In genomic region chr6:3348821-3349220, GRCh38 we compare ENCODE assay signal across 24 cellular contexts.
DNase-seq lines count a peak whose midpoint lies in the region; ATAC-seq and TF ChIP-seq lines count a peak whose summit lies in the region.
"Had no signal": no experiment of that assay in that cellular context is flagged by ENCODE, and none has a peak within 500 bp of the region (broad histone marks: within the 10 kb centered on the region; RNA-seq: fewer than 3 reads in every experiment).

No MANE protein-coding gene starts in this region.

- peaks cover 2% of the 10 kb centered on the region for H3K27me3 Mint-ChIP-seq in brain

- H3K27me3 ChIP-seq in DND-41 (ENCODE audit: insufficient read depth, low read length, poor library complexity) = peaks cover 12% of the 10 kb centered on the region
- H3K27me3 ChIP-seq: brain microvascular endothelial cell, left lung, transverse colon had no signal

- H4K20me1 ChIP-seq in DND-41 (ENCODE audit: insufficient read depth, low read length) = no peaks in the 10 kb centered on the region

- H3K9ac ChIP-seq in DND-41 (ENCODE audit: low read depth, low read length) = no peak overlapping the region

- no peaks in the 10 kb centered on the region for H3K9me3 Mint-ChIP-seq in brain
- H3K9me3 Mint-ChIP-seq: activated B cell treated with CpG ODN at 0.5 μM for 24 hours; activated naive CD4-positive, alpha-beta T cell treated with anti-CD3 and anti-CD28 coated beads, Interleukin-2, amount 10 ng/mL, durations not matched to agents 7 days and 5 days; GM23338 had no signal

- DNase-seq in DND-41 = no peak
- DNase-seq in MV-4-11 (lab: John Stamatoyannopoulos, UW) = peak; percentile 51
- peak; percentile 40 for DNase-seq in posterior vena cava (ENCODE audit: low spot score)
- no peak for DNase-seq in GM20000 (ENCODE audit: low spot score)
- DNase-seq: activated B cell treated with CpG ODN at 0.5 μM for 24 hours; activated CD4-positive, alpha-beta T cell treated with anti-CD3 and anti-CD28 coated beads, Interleukin-2, amount 50 U/mL, for 1 hour; activated naive CD4-positive, alpha-beta T cell treated with anti-CD3 and anti-CD28 coated beads, Interleukin-2, amount 10 ng/mL, durations not matched to agents 7 days and 5 days; brain microvascular endothelial cell; Calu3; EL; left lung; mesenchymal stem cell; NCI-H1436; NK-92 treated with Interleukin-12 subunit alpha and Interleukin-12 subunit beta, amount 100 ng/mL, for 24 hours; PC-3; SIG-M5; stimulated activated CD4-positive, alpha-beta T cell treated with anti-CD3 and anti-CD28 coated beads, Interleukin-2, amount 100 ng/mL, for 24 hours; transverse colon had no signal

- TF ChIP-seq CTCF in DND-41 (IDR thresholded peaks at IDR 0.05; ENCODE audit: borderline replicate concordance, extremely low read depth, low read length, poor library complexity, severe bottlenecking) (no peak), brain (conservative IDR thresholded peaks at IDR 0.05) (no peak), GM20000 (IDR thresholded peaks at IDR 0.05; ENCODE audit: extremely low read depth, missing control alignments) (no peak)

- no peaks in the 10 kb centered on the region for H3K36me3 ChIP-seq in DND-41 (ENCODE audit: insufficient read depth, low read length)
- H3K36me3 ChIP-seq: brain microvascular endothelial cell, left lung, transverse colon had no signal

- no peaks in the 10 kb centered on the region for H3K9me3 ChIP-seq in DND-41 (ENCODE audit: insufficient read depth, low read length, severe bottlenecking)
- H3K9me3 ChIP-seq: left lung, transverse colon had no signal

- intact Hi-C loops in posterior vena cava (cut with DNase I) = no loop called here

- peak overlapping the region; percentile 84 to 97 (median 95) for H3K27ac Mint-ChIP-seq in brain
- H3K27ac Mint-ChIP-seq: activated B cell treated with CpG ODN at 0.5 μM for 24 hours; activated naive CD4-positive, alpha-beta T cell treated with anti-CD3 and anti-CD28 coated beads, Interleukin-2, amount 10 ng/mL, durations not matched to agents 7 days and 5 days; GM23338 had no signal

- ATAC-seq in DND-41 (ENCODE audit: insufficient read depth, low read depth) (0 out of 3 replicates have a peak, but pooled peaks have one; percentile 31), GM21723 (IDR thresholded peaks at IDR 0.05; ENCODE audit: unreplicated experiment) (no peak), HG03196 (IDR thresholded peaks at IDR 0.05; ENCODE audit: unreplicated experiment) (no peak)
- ATAC-seq: GM23338, left lung, PC-3 had no signal

- H3K4me1 ChIP-seq in DND-41 (ENCODE audit: insufficient read depth, low read length) = no peaks in the 10 kb centered on the region

- no peak overlapping the region for H3K4me3 ChIP-seq in DND-41 (ENCODE audit: low read depth in 1 of 2, low read length in 2 of 2)
- H3K4me3 ChIP-seq: GM23338, left lung, smooth muscle cell, transverse colon had no signal

- H3K4me2 ChIP-seq in DND-41 (ENCODE audit: insufficient read depth, low read length) = no peak overlapping the region
- H3K4me2 ChIP-seq: GM23338, smooth muscle cell had no signal

- H2AFZ ChIP-seq in DND-41 (ENCODE audit: low read depth, low read length) = no peak overlapping the region
- H2AFZ ChIP-seq: GM23338 had no signal

- H3K4me1 Mint-ChIP-seq in brain = peaks cover 100% of the 10 kb centered on the region
- H3K4me1 Mint-ChIP-seq: activated naive CD4-positive, alpha-beta T cell treated with anti-CD3 and anti-CD28 coated beads, Interleukin-2, amount 10 ng/mL, durations not matched to agents 7 days and 5 days had no signal

- H3K79me2 ChIP-seq in DND-41 (ENCODE audit: insufficient read depth, low read length) = no peaks in the 10 kb centered on the region

- peaks cover 4% of the 10 kb centered on the region for H3K36me3 Mint-ChIP-seq in brain
- H3K36me3 Mint-ChIP-seq: activated naive CD4-positive, alpha-beta T cell treated with anti-CD3 and anti-CD28 coated beads, Interleukin-2, amount 10 ng/mL, durations not matched to agents 7 days and 5 days had no signal

- no peak overlapping the region for H3K4me3 Mint-ChIP-seq in brain
- H3K4me3 Mint-ChIP-seq: activated B cell treated with CpG ODN at 0.5 μM for 24 hours; activated naive CD4-positive, alpha-beta T cell treated with anti-CD3 and anti-CD28 coated beads, Interleukin-2, amount 10 ng/mL, durations not matched to agents 7 days and 5 days; GM23338 had no signal

- H3K27ac ChIP-seq in DND-41 (ENCODE audit: low read length) = no peak overlapping the region
- H3K27ac ChIP-seq: brain microvascular endothelial cell, C4-2B, left lung, transverse colon had no signal

Comparison
In these comparisons a context has a peak if more than half of its experiments do, and no peak if none do; other contexts are left out.
1. DNase-seq: peak in MV-4-11 (single experiment) and posterior vena cava (single experiment); none in DND-41 (single experiment) and GM20000 (single experiment).